Comparison of ENCODE assay signal across 24 cellular contexts in the genomic region with DNA sequence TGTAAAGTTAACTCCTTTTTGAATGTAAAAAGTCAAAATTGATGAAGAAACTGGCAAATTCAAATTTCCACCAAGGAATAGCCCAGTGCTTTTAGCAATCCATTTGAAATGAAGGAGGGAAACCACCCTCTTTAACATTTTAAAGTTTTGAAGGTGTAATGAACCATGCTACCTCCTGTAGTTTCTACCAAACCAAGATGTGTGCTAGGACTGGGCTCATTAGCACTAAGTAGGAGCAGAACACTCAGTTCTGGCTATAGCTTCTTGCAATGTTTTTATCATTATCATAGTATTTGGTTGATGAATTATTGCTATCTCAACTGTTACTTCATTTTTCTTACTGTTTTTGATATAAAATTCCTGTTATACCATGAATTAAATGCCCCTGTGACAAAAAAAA.
"Had no signal": no experiment of that assay in that cellular context is flagged by ENCODE, and none has a peak within 500 bp of the region (broad histone marks: within the 10 kb centered on the region; RNA-seq: fewer than 3 reads in every experiment).

No MANE protein-coding gene starts in this region.

- H3K9ac ChIP-seq: SK-N-SH had no signal

- H3K36me3 Mint-ChIP-seq: T-cell had no signal

- H3K27me3 Mint-ChIP-seq: T-cell had no signal

- H3K27ac Mint-ChIP-seq: T-cell had no signal

- ATAC-seq: HepG2, Panc1, PC-3, T-cell had no signal

- H3K4me2 ChIP-seq: SK-N-SH had no signal

- H3K27ac ChIP-seq: RWPE1 had no signal

- DNase-seq: IMR-90; Kasumi-1; KG1; NCI-H1048; NCI-H1105; NCI-H1417 treated with DMSO at 0.1 percent for 48 hours; NCI-H146; NCI-H1694 treated with DMSO at 0.1 percent for 48 hours; NCI-H1930; NCI-H2081; NCI-H2107; NCI-H2227 treated with DMSO at 0.1 percent for 48 hours; NCI-H524; NCI-H526 treated with DMSO at 0.1 percent for 48 hours; NCI-H774; NK-92 treated with Interleukin-12 subunit alpha and Interleukin-12 subunit beta, amount 100 ng/mL, for 24 hours; PC-3; SHP77; SK-N-SH; SW 1271; T-cell had no signal

- H3K4me1 Mint-ChIP-seq: T-cell had no signal

- H3K4me3 Mint-ChIP-seq: T-cell had no signal
